ENCODE assay signal across 8 cellular contexts in the genomic region with DNA sequence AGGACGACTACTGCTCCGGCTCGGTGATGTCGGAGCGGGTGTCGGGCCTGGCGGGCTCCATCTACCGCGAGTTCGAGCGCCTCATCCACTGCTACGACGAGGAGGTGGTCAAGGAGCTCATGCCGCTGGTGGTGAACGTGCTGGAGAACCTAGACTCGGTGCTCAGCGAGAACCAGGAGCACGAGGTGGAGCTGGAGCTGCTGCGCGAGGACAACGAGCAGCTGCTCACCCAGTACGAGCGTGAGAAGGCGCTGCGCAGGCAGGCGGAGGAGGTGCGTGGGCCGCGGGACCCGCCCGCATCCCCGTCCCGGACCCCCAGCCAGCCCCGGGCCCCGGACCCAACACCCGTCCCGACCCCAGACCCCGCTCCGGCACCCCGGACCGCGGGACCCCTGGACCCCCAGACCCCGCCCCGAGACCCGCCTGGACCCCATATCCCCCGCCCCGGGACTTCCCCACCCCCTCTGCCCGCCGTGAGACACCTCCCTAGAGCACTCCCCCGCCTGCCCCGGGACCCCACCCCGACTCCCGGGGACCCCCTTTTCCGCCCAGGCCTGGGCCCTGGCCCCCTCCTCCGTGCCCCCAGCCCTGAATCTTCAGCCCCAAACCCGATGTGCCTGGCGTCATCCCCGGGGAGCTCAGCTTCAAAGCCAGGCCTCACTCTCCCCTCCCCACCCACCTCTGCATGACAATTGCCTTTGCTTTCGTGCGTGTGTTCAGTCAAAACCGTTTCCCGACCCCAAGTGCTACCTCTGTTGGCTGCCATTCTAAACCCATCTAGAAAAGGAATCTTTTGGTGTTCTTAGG. TPM values are rescaled to one million over a fixed set of nuclear protein-coding genes. Genes with fewer than 3 reads are reported as not detected.
A peak's percentile ranks its signal among the peaks of the same experiment; 100 is the strongest.
DNase-seq lines count a peak whose midpoint lies in the region; ATAC-seq and TF ChIP-seq lines count a peak whose summit lies in the region.

No MANE protein-coding gene starts in this region.

- DNase-seq in BE2C (peak; percentile 57), HL-60 (ENCODE audit: low read depth in 1 of 2, low spot score in 1 of 2) (peak; percentile 39 to 54)
- DNase-seq in activated CD4-positive, alpha-beta T cell treated with anti-CD3 and anti-CD28 coated beads, Interleukin-2, amount 10 ng/mL, durations not matched to agents 7 days and 5 days = peak; percentile 63
- peak; percentile 31 for DNase-seq in effector CD4-positive, alpha-beta T cell

- H3K27me3 ChIP-seq in BE2C (no peaks in the 10 kb centered on the region), HL-60 (ENCODE audit: insufficient read depth, poor library complexity, severe bottlenecking) (no peaks in the 10 kb centered on the region), mononuclear cell (ENCODE audit: insufficient read depth, low read length) (no peaks in the 10 kb centered on the region)

- ATAC-seq in GM19452 (IDR thresholded peaks at IDR 0.05; ENCODE audit: unreplicated experiment) (peak; percentile 30), GM18858 (IDR thresholded peaks at IDR 0.05; ENCODE audit: unreplicated experiment) (no peak)

- peak overlapping the region; percentile 98 for H3K4me3 ChIP-seq in BE2C (ENCODE audit: low read depth, low read length)
- H3K4me3 ChIP-seq in HL-60 (replicated peaks; ENCODE audit: insufficient read depth, low read length) = peak overlapping the region; percentile 77
- H3K4me3 ChIP-seq in mononuclear cell (ENCODE audit: low read length) = peak overlapping the region; percentile 81

- no peaks in the 10 kb centered on the region for H3K27me3 Mint-ChIP-seq in activated CD4-positive, alpha-beta T cell treated with anti-CD3 and anti-CD28 coated beads, Interleukin-2, amount 10 ng/mL, durations not matched to agents 7 days and 5 days
- no peaks in the 10 kb centered on the region for H3K27me3 Mint-ChIP-seq in stimulated activated naive CD8-positive, alpha-beta T cell treated with anti-CD3 and anti-CD28 coated beads, Interleukin-15, Interleukin-2, amounts not matched to agents 100 ng/mL and 50 ng/mL, for 24 hours

- peak overlapping the region; percentile 99 for H3K27ac Mint-ChIP-seq in activated CD4-positive, alpha-beta T cell treated with anti-CD3 and anti-CD28 coated beads, Interleukin-2, amount 10 ng/mL, durations not matched to agents 7 days and 5 days
- peak overlapping the region; percentile 88 for H3K27ac Mint-ChIP-seq in stimulated activated naive CD8-positive, alpha-beta T cell treated with anti-CD3 and anti-CD28 coated beads, Interleukin-15, Interleukin-2, amounts not matched to agents 100 ng/mL and 50 ng/mL, for 24 hours

- TF ChIP-seq CTCF in BE2C (IDR thresholded peaks at IDR 0.05; ENCODE audit: low read depth, low read length) (no peak), HL-60 (IDR thresholded peaks at IDR 0.05; ENCODE audit: insufficient read depth, low read length) (no peak)

- no peaks in the 10 kb centered on the region for H3K9me3 Mint-ChIP-seq in activated CD4-positive, alpha-beta T cell treated with anti-CD3 and anti-CD28 coated beads, Interleukin-2, amount 10 ng/mL, durations not matched to agents 7 days and 5 days
- no peaks in the 10 kb centered on the region for H3K9me3 Mint-ChIP-seq in stimulated activated naive CD8-positive, alpha-beta T cell treated with anti-CD3 and anti-CD28 coated beads, Interleukin-15, Interleukin-2, amounts not matched to agents 100 ng/mL and 50 ng/mL, for 24 hours

- H3K4me1 ChIP-seq in BE2C = peaks cover 4% of the 10 kb centered on the region; the same call in 1 of the 2 replicates
- peaks cover 35% of the 10 kb centered on the region for H3K4me1 ChIP-seq in mononuclear cell (ENCODE audit: insufficient read depth, low read length)

- peak overlapping the region; percentile 96 for H3K4me3 Mint-ChIP-seq in activated CD4-positive, alpha-beta T cell treated with anti-CD3 and anti-CD28 coated beads, Interleukin-2, amount 10 ng/mL, durations not matched to agents 7 days and 5 days
- peak overlapping the region; percentile 100 for H3K4me3 Mint-ChIP-seq in stimulated activated naive CD8-positive, alpha-beta T cell treated with anti-CD3 and anti-CD28 coated beads, Interleukin-15, Interleukin-2, amounts not matched to agents 100 ng/mL and 50 ng/mL, for 24 hours

- CTCF ChIA-PET in activated CD4-positive, alpha-beta T cell treated with anti-CD3 and anti-CD28 coated beads, Interleukin-2, amount 10 ng/mL, durations not matched to agents 7 days and 5 days (lab: Charles Lee) = interaction anchor here (0.6 to 3.4 kb wide), 50 partner anchors 9 to 1130 kb away, joined by 3 to 20 read pairs (median 3); a partner anchor contains a TSS

- peaks cover 9% of the 10 kb centered on the region for H3K36me3 Mint-ChIP-seq in activated CD4-positive, alpha-beta T cell treated with anti-CD3 and anti-CD28 coated beads, Interleukin-2, amount 10 ng/mL, durations not matched to agents 7 days and 5 days (ENCODE audit: low read depth)
- peaks cover 17% of the 10 kb centered on the region for H3K36me3 Mint-ChIP-seq in stimulated activated naive CD8-positive, alpha-beta T cell treated with anti-CD3 and anti-CD28 coated beads, Interleukin-15, Interleukin-2, amounts not matched to agents 100 ng/mL and 50 ng/mL, for 24 hours (ENCODE audit: low read depth)

- H3K27ac ChIP-seq in HL-60 (replicated peaks) = peak overlapping the region; percentile 71

- peaks cover 7% of the 10 kb centered on the region for H3K36me3 ChIP-seq in BE2C

- peaks cover 36% of the 10 kb centered on the region for H3K4me1 Mint-ChIP-seq in activated CD4-positive, alpha-beta T cell treated with anti-CD3 and anti-CD28 coated beads, Interleukin-2, amount 10 ng/mL, durations not matched to agents 7 days and 5 days
- peaks cover 40% of the 10 kb centered on the region for H3K4me1 Mint-ChIP-seq in stimulated activated naive CD8-positive, alpha-beta T cell treated with anti-CD3 and anti-CD28 coated beads, Interleukin-15, Interleukin-2, amounts not matched to agents 100 ng/mL and 50 ng/mL, for 24 hours (ENCODE audit: low read depth)

- H3K9me3 ChIP-seq in BE2C (no peaks in the 10 kb centered on the region), mononuclear cell (ENCODE audit: low read depth, low read length) (no peaks in the 10 kb centered on the region)

- POLR2A ChIA-PET in activated CD4-positive, alpha-beta T cell treated with anti-CD3 and anti-CD28 coated beads, Interleukin-2, amount 10 ng/mL, durations not matched to agents 7 days and 5 days (lab: Charles Lee) = interaction anchor here (0.6 kb wide), 2 partner anchors 76 to 1070 kb away, joined by 3 to 5 read pairs; a partner anchor contains a TSS

RNA-seq across cellular contexts. Expression of a gene that starts 0.6 kb away (rescaled TPM):
- 156 TPM for polyA plus RNA-seq in BE2C (2012; ENCODE audit: insufficient read depth, insufficient read length, low read depth)
- total RNA-seq in activated CD4-positive, alpha-beta T cell treated with anti-CD3 and anti-CD28 coated beads, Interleukin-2, amount 10 ng/mL, durations not matched to agents 7 days and 5 days = 100 to 1,000 TPM; 101 to 108 TPM
- 135 TPM for total RNA-seq in mononuclear cell

RNA-seq across cellular contexts. Expression of a gene that starts 28.5 kb away (rescaled TPM):
- 57.5 TPM for polyA plus RNA-seq in BE2C (2012; ENCODE audit: insufficient read depth, insufficient read length, low read depth)
- total RNA-seq in activated CD4-positive, alpha-beta T cell treated with anti-CD3 and anti-CD28 coated beads, Interleukin-2, amount 10 ng/mL, durations not matched to agents 7 days and 5 days = 10 to 100 TPM; 56.5 to 65.2 TPM
- total RNA-seq in mononuclear cell = 2.5 TPM

Comparison
In these comparisons a context has a peak if more than half of its experiments do, and no peak if none do; other contexts are left out.
1. RNA of a gene that starts 28.5 kb away (total RNA-seq): 56.5 to 65.2 TPM in activated CD4-positive, alpha-beta T cell treated with anti-CD3 and anti-CD28 coated beads, Interleukin-2, amount 10 ng/mL, durations not matched to agents 7 days and 5 days; 2.5 TPM in mononuclear cell (single experiment); every median in the first group is over 10 times any median in the second.
2. Peak in every context shown above with its lines, with median percentiles within 50 percentile points of each other: DNase-seq and H3K4me3 ChIP-seq.